In genomic region chr6:135428078-135428477, GRCh38 we compare ENCODE assay signal across 8 cellular contexts.
"Had no signal": no experiment of that assay in that cellular context is flagged by ENCODE, and none has a peak within 500 bp of the region (broad histone marks: within the 10 kb centered on the region; RNA-seq: fewer than 3 reads in every experiment).

No MANE protein-coding gene starts in this region.

- ATAC-seq: HCT116 had no signal

- H3K4me1 ChIP-seq: HAP-1 had no signal

- H3K27ac ChIP-seq: GM23248, HL-60 had no signal

- H3K9ac ChIP-seq: GM23248 had no signal

- H3K4me3 ChIP-seq: GM23248, HAP-1 had no signal

- DNase-seq: GM23248, GOT3, H7, HFFc6, KG1 had no signal

- H2AFZ ChIP-seq: GM23248 had no signal

- H3K9me3 ChIP-seq: HAP-1 had no signal
